In genomic region chr4:1042352-1043025, GRCh38 we compare ENCODE assay signal across 22 cellular contexts. TPM values are rescaled to one million over a fixed set of nuclear protein-coding genes. Genes with fewer than 3 reads are reported as not detected.
DNase-seq lines count a peak whose midpoint lies in the region; ATAC-seq, FAIRE-seq and TF ChIP-seq lines count a peak whose summit lies in the region.
"Had no signal": no experiment of that assay in that cellular context is flagged by ENCODE, and none has a peak within 500 bp of the region (broad histone marks: within the 10 kb centered on the region; RNA-seq: fewer than 3 reads in every experiment).

No MANE protein-coding gene starts in this region.

- H2AK5ac ChIP-seq in neuronal stem cell (ENCODE audit: low read depth, low read length), result peak overlapping the region; percentile 100

- DNase-seq in A549 (ENCODE audit: low read depth in 1 of 2, low spot score in 1 of 2), result no peak
- DNase-seq in H54 (ENCODE audit: insufficient read length, low spot score), result no peak
- no peak for DNase-seq in GM12878 (ENCODE audit: low read depth, low spot score)
- no peak for DNase-seq in neuronal stem cell (ENCODE audit: low spot score)
- DNase-seq in A673 (ENCODE audit: low spot score), result no peak
- DNase-seq in DMS79 treated with DMSO at 0.1 percent for 48 hours (lab: John Stamatoyannopoulos, UW), result no peak
- DNase-seq: activated CD4-positive, alpha-beta T cell treated with anti-CD3 and anti-CD28 coated beads for 4 hours; activated naive CD4-positive, alpha-beta T cell treated with anti-CD3 and anti-CD28 coated beads, Interleukin-2, amount 10 ng/mL, durations not matched to agents 7 days and 5 days; DMS153; effector CD8-positive, alpha-beta T cell; mesendoderm; NCI-H1048; NCI-H1694; NCI-H774; stimulated activated naive B cell treated with anti-CD40 and anti-IgM and Interleukin-4, amounts not matched to agents 10 μg/mL and 1 μg/mL and 100 μg/mL, for 72 hours; T1000; WERI-Rb-1 had no signal

- peak overlapping the region; percentile 95 for H4K91ac ChIP-seq in neuronal stem cell (ENCODE audit: low read depth, low read length, poor library complexity)

- H4K20me1 ChIP-seq in GM12878 (ENCODE audit: control insufficient read depth, insufficient read depth), result no peaks in the 10 kb centered on the region

- H3K23ac ChIP-seq in neuronal stem cell (ENCODE audit: low read depth, low read length, poor library complexity), result peak overlapping the region; percentile 95

- H3K4me2 ChIP-seq in A549 (peak overlapping the region; percentile 68), GM12878 (ENCODE audit: control insufficient read depth, insufficient read depth) (no peak overlapping the region), neuronal stem cell (ENCODE audit: insufficient read depth, low read length, poor library complexity, severe bottlenecking) (no peak overlapping the region)

- peak overlapping the region; percentile 100 for H2BK120ac ChIP-seq in neuronal stem cell (ENCODE audit: low read depth, low read length)

- no peaks in the 10 kb centered on the region for H3K27me3 ChIP-seq in GM12878 (replicated peaks in 1 of 2; ENCODE audit: control insufficient read depth in 2 of 2, insufficient read depth in 2 of 2, low read length in 1 of 2)
- no peaks in the 10 kb centered on the region for H3K27me3 ChIP-seq in neuronal stem cell (ENCODE audit: control insufficient read depth in 3 of 3, insufficient read depth in 3 of 3, low read depth in 1 of 3, low read length in 3 of 3)
- peaks cover 29% of the 10 kb centered on the region for H3K27me3 ChIP-seq in A673 (replicated peaks; ENCODE audit: insufficient read depth, low read depth, low read length, poor library complexity)
- H3K27me3 ChIP-seq: SJSA1 had no signal

- no peak for TF ChIP-seq CTCF in A549 (IDR thresholded peaks at IDR 0.05)
- no peak for TF ChIP-seq CTCF in GM12878 (IDR thresholded peaks at IDR 0.05 in 2 of 3, conservative IDR thresholded peaks at IDR 0.05 in 1 of 3; ENCODE audit: control insufficient read depth in 2 of 3, extremely low read depth in 1 of 3, insufficient read depth in 1 of 3, low read depth in 3 of 3, low read length in 3 of 3)
- no peak for TF ChIP-seq CTCF in A673 (conservative IDR thresholded peaks at IDR 0.05; ENCODE audit: low read depth, low read length)

- H2BK15ac ChIP-seq in neuronal stem cell (ENCODE audit: low read length), result peak overlapping the region; percentile 98

- POLR2A ChIA-PET in A549 (lab: Yijun Ruan, JAX), result no interaction called here
- POLR2A ChIA-PET in GM12878 (lab: Charles Lee), result no interaction called here
- POLR2A ChIA-PET in A673 (lab: Charles Lee; ENCODE audit: low non-redundant PET), result no interaction called here

- no peaks in the 10 kb centered on the region for H3K79me2 ChIP-seq in GM12878 (ENCODE audit: control insufficient read depth, insufficient read depth, low read length)

- peaks cover 2% of the 10 kb centered on the region for H3K79me1 ChIP-seq in neuronal stem cell (ENCODE audit: low read depth, low read length)

- TF ChIP-seq EP300 in A549 (IDR thresholded peaks at IDR 0.05), result no peak
- no peak for TF ChIP-seq EP300 in GM12878 (IDR thresholded peaks at IDR 0.05; ENCODE audit: borderline replicate concordance in 1 of 2, control insufficient read depth in 1 of 2, low read depth in 2 of 2, low read length in 2 of 2)

- H3K4me3 ChIP-seq in A549 (no peak overlapping the region), GM12878 (no peak overlapping the region), neuronal stem cell (ENCODE audit: low read length in 2 of 2) (peak overlapping the region in 1 of 2 donors; percentile 48), A673 (ENCODE audit: low read depth, low read length, poor library complexity, severe bottlenecking) (no peak overlapping the region)
- H3K4me3 ChIP-seq: BLaER1, SJSA1 had no signal

- no TSS peak for BruUV-seq in GM12878 (replicated peaks; lab: Mats Ljungman, UMichigan)
- no TSS peak for BruUV-seq in A673 (replicated peaks; lab: Mats Ljungman, UMichigan)

- H3K27ac ChIP-seq in A549 (peak overlapping the region; percentile 82 to 99; a peak in 5 of 6 replicates), GM12878 (ENCODE audit: control insufficient read depth, insufficient read depth) (no peak overlapping the region), neuronal stem cell (replicated peaks; ENCODE audit: low read length) (peak overlapping the region; percentile 98), A673 (ENCODE audit: low read depth, low read length, poor library complexity, severe bottlenecking) (no peak overlapping the region)
- H3K27ac ChIP-seq: BLaER1, suprapubic skin, WERI-Rb-1 had no signal

- 100% methylated on average over 3 of the region's 17 CpGs for WGBS in A549 (ENCODE audit: missing lambda C conversion rate)
- WGBS in GM12878 (ENCODE audit: insufficient coverage, insufficient replicate concordance, low lambda C conversion rate, missing lambda C conversion rate), result 66% methylated on average over 4 of the region's 17 CpGs
- WGBS in neuronal stem cell (ENCODE audit: extremely low coverage in 2 of 2, insufficient read length in 2 of 2, insufficient replicate concordance in 1 of 2), 2 donors, result 100% methylated on average over 6 of the region's 17 CpGs; no CpG with 5 or more reads in 1 of the 2 donors

- no peak for TF ChIP-seq POLR2A in A549 (IDR thresholded peaks at IDR 0.05; ENCODE audit: low read length)
- TF ChIP-seq POLR2A in H54 (IDR thresholded peaks at IDR 0.05; ENCODE audit: low read depth, low read length), result 0 out of 2 replicates have a peak, but pooled peaks have one; percentile 6
- no peak for TF ChIP-seq POLR2A in GM12878 (IDR thresholded peaks at IDR 0.05; ENCODE audit: low read depth, low read length)

- H3K14ac ChIP-seq in neuronal stem cell (ENCODE audit: low read length), result peak overlapping the region; percentile 98

- H3K36me3 ChIP-seq in GM12878 (ENCODE audit: control insufficient read depth in 2 of 2, insufficient read depth in 2 of 2, low read length in 1 of 2) (no peaks in the 10 kb centered on the region), neuronal stem cell (replicated peaks in 1 of 2; ENCODE audit: control insufficient read depth in 2 of 2, insufficient read depth in 2 of 2, low read length in 2 of 2) (no peaks in the 10 kb centered on the region), A673 (ENCODE audit: insufficient read depth, low read length, poor library complexity, severe bottlenecking) (no peaks in the 10 kb centered on the region)
- H3K36me3 ChIP-seq: BLaER1, SJSA1, suprapubic skin, WERI-Rb-1 had no signal

- RAD21 ChIA-PET in GM12878 (lab: Charles Lee; ENCODE audit: unreplicated experiment), result no interaction called here

- H2BK5ac ChIP-seq in neuronal stem cell (ENCODE audit: low read length), result peak overlapping the region; percentile 99

- H3K18ac ChIP-seq in neuronal stem cell (ENCODE audit: low read length), result peak overlapping the region; percentile 80

- H3K4ac ChIP-seq in neuronal stem cell (ENCODE audit: low read length), result peak overlapping the region; percentile 97

- H3K4me1 ChIP-seq in A549 (peaks cover 60% of the 10 kb centered on the region), GM12878 (ENCODE audit: control insufficient read depth, insufficient read depth, low read length) (no peaks in the 10 kb centered on the region), neuronal stem cell (ENCODE audit: control insufficient read depth in 2 of 2, insufficient read depth in 1 of 2, low read depth in 1 of 2, low read length in 2 of 2) (peaks cover 45 to 61% of the 10 kb centered on the region in 2 donors), A673 (ENCODE audit: insufficient read depth, low read length, poor library complexity, severe bottlenecking) (no peaks in the 10 kb centered on the region)

- peak overlapping the region; percentile 65 for H4K8ac ChIP-seq in neuronal stem cell (ENCODE audit: low read depth, low read length)

- FAIRE-seq in A549 (lab: Jason Lieb, UNC), result no peak
- no peak for FAIRE-seq in H54 (lab: Jason Lieb, UNC)
- no peak for FAIRE-seq in GM12878 (lab: Jason Lieb, UNC)

- H3K9me3 ChIP-seq in A549 (no peaks in the 10 kb centered on the region), GM12878 (replicated peaks; ENCODE audit: control insufficient read depth, insufficient read depth, low read length) (peaks cover 1% of the 10 kb centered on the region; the same call in 1 of the 3 replicates), neuronal stem cell (replicated peaks in 1 of 2; ENCODE audit: control insufficient read depth in 2 of 2, insufficient read depth in 1 of 2, low read depth in 1 of 2, low read length in 2 of 2) (no peaks in the 10 kb centered on the region), A673 (ENCODE audit: low read depth, low read length, poor library complexity, severe bottlenecking) (no peaks in the 10 kb centered on the region)
- H3K9me3 ChIP-seq: BLaER1, SJSA1, suprapubic skin had no signal

- H2BK12ac ChIP-seq in neuronal stem cell (ENCODE audit: low read length), result peak overlapping the region; percentile 94

- H3K9ac ChIP-seq in GM12878 (ENCODE audit: control insufficient read depth, insufficient read depth, low read length) (no peak overlapping the region), neuronal stem cell (ENCODE audit: low read depth, low read length, poor library complexity) (peak overlapping the region; percentile 70)
- H3K9ac ChIP-seq: BLaER1 had no signal

- SMC1A ChIA-PET in GM12878 (lab: Charles Lee; ENCODE audit: uncharacterized antibody, unreplicated experiment), result no interaction called here

- TF ChIP-seq RAD21 in A549 (conservative IDR thresholded peaks at IDR 0.05 in 1 of 2, IDR thresholded peaks at IDR 0.05 in 1 of 2) (no peak), GM12878 (IDR thresholded peaks at IDR 0.05; ENCODE audit: insufficient read depth, low read depth, low read length) (no peak)

- CTCF ChIA-PET in A549 (lab: Yijun Ruan, JAX) (no interaction called here), GM12878 (lab: Yijun Ruan, JAX) (no interaction called here), A673 (lab: Charles Lee) (no interaction called here)

- H2AFZ ChIP-seq in GM12878 (ENCODE audit: control insufficient read depth, low read depth, low read length) (no peak overlapping the region), neuronal stem cell (ENCODE audit: low read length) (no peak overlapping the region)

- in situ Hi-C loops in GM12878 (cut with MboI), result no loop called here

- ATAC-seq in A549, result no peak
- ATAC-seq in GM12878, result no peak
- ATAC-seq in HG03039 (IDR thresholded peaks at IDR 0.05; ENCODE audit: unreplicated experiment), result no peak
- ATAC-seq: left lobe of liver; stimulated activated naive B cell treated with anti-CD40 and anti-IgM and Interleukin-4, amounts not matched to agents 10 μg/mL and 1 μg/mL and 100 μg/mL, for 72 hours had no signal

- intact Hi-C loops in GM12878 (cut with micrococcal nuclease; ENCODE audit: unreplicated experiment), result no loop called here
- intact Hi-C loops in A673 (cut with micrococcal nuclease; ENCODE audit: unreplicated experiment), result no loop called here

RNA-seq across cellular contexts. Expression of gene FGFRL1, which starts 31.1 kb away (rescaled TPM):
- polyA plus RNA-seq in A549 (2011; rRNA removed), result 4.7 and 8.3 TPM in 2 replicates
- polyA plus RNA-seq in A549 (2012; cell fraction: cytosol; rRNA removed), result 26.5 and 32.6 TPM in 2 replicates
- polyA plus RNA-seq in A549 (2012; cell fraction: nucleus; rRNA removed), result 32.5 and 64.4 TPM in 2 replicates
- 11.2 to 11.4 TPM (median 11.2 TPM) in 3 replicates for polyA plus RNA-seq in A549 (2017; fragmentation: RNase III; extraction: RNeasy Plus Mini Kit Qiagen cat#74134 plus additional on column Dnase treatment)
- polyA minus RNA-seq in A549 (2011; rRNA and poly(A)+ RNA removed), result 40.2 and 49.5 TPM in 2 replicates
- 16.3 and 17.5 TPM in 2 replicates for total RNA-seq in GM12878 (2013; cell fraction: nucleolus; rRNA removed)
- total RNA-seq in GM12878 (2014; rRNA removed), result 0.34 and 0.38 TPM in 2 replicates
- total RNA-seq in GM12878 (2014; rRNA removed; fragmentation: Illumina TruSeq; extraction: Trizol), result 0.14 and 0.22 TPM in 2 replicates
- total RNA-seq in GM12878 (2021), result 0.97 and 1.1 TPM in 2 replicates
- 2.1 TPM for polyA plus RNA-seq in GM12878 (2011; ENCODE audit: low read depth)
- polyA plus RNA-seq in GM12878 (2011; rRNA removed), result 0.72 and 1.5 TPM in 2 replicates
- 4.0 and 4.5 TPM in 2 replicates for polyA plus RNA-seq in GM12878 (2011; cell fraction: cytosol; rRNA removed)
- 8.3 and 14.1 TPM in 2 replicates for polyA plus RNA-seq in GM12878 (2011; cell fraction: nucleus; rRNA removed)
- polyA plus RNA-seq in GM12878 (2012), result 3.0 and 4.0 TPM in 2 replicates
- polyA plus RNA-seq in GM12878 (2014; fragmentation: Illumina TruSeq; extraction: Trizol), result 0.05 and 0.24 TPM in 2 replicates
- under 1 TPM; 0.02 to 0.03 TPM for polyA plus RNA-seq in GM12878 (2014; fragmentation: Nextera tagmentation; extraction: Ambion mirVana)
- polyA plus RNA-seq in GM12878 (2014; rRNA removed), result 0.51 and 0.55 TPM in 2 replicates
- not detected for polyA plus RNA-seq in GM12878 (2016; fragmentation: Nextera tagmentation; extraction: Ambion mirVana)
- polyA minus RNA-seq in GM12878 (2011; rRNA and poly(A)+ RNA removed), result 13.5 and 27.6 TPM in 2 replicates
- polyA minus RNA-seq in GM12878 (2011; cell fraction: cytosol; rRNA and poly(A)+ RNA removed), result 2.0 and 2.1 TPM in 2 replicates
- polyA minus RNA-seq in GM12878 (2011; cell fraction: nucleus; rRNA and poly(A)+ RNA removed), result 4.0 and 8.0 TPM in 2 replicates
- 67.8 TPM for polyA plus RNA-seq in neuronal stem cell (2013, experiment 1 of 2)
- polyA plus RNA-seq in neuronal stem cell (2013, experiment 2 of 2), result 66.3 TPM
- 30.4 and 40.8 TPM in 2 replicates for total RNA-seq in A673 (2021)

RNA-seq across cellular contexts. Expression of gene SLC26A1, which starts 49.3 kb away (rescaled TPM):
- polyA plus RNA-seq in A549 (2011; rRNA removed) (0.09 and 0.23 TPM in 2 replicates), A549 (2017; fragmentation: RNase III; extraction: RNeasy Plus Mini Kit Qiagen cat#74134 plus additional on column Dnase treatment) (0.30 to 0.61 TPM (median 0.50 TPM) in 3 replicates), GM12878 (2011; rRNA removed) (0.12 TPM in 1 of 2 replicates, not detected in the other), GM12878 (2014; fragmentation: Illumina TruSeq; extraction: Trizol) (not detected in 2 replicates), GM12878 (2014; fragmentation: Nextera tagmentation; extraction: Ambion mirVana) (under 1 TPM in 1 of 2 experiments, not detected in 1; 0.05 TPM), GM12878 (2014; rRNA removed) (not detected in 2 replicates), GM12878 (2016; fragmentation: Nextera tagmentation; extraction: Ambion mirVana) (under 1 TPM; 0.83 to 0.96 TPM)
- polyA plus RNA-seq in A549 (2012; cell fraction: cytosol; rRNA removed), result 0.30 and 0.45 TPM in 2 replicates
- 1.3 and 1.7 TPM in 2 replicates for polyA plus RNA-seq in A549 (2012; cell fraction: nucleus; rRNA removed)
- polyA minus RNA-seq in A549 (2011; rRNA and poly(A)+ RNA removed), result 0.62 and 0.83 TPM in 2 replicates
- 0.23 and 0.32 TPM in 2 replicates for total RNA-seq in GM12878 (2013; cell fraction: nucleolus; rRNA removed)
- total RNA-seq in GM12878 (2014; rRNA removed) (0.28 TPM in 1 of 2 replicates, not detected in the other), GM12878 (2014; rRNA removed; fragmentation: Illumina TruSeq; extraction: Trizol) (not detected in 2 replicates), GM12878 (2021) (not detected in 2 replicates), A673 (2021) (0.22 and 0.30 TPM in 2 replicates)
- not detected for polyA plus RNA-seq in GM12878 (2011; ENCODE audit: low read depth)
- polyA plus RNA-seq in GM12878 (2011; cell fraction: cytosol; rRNA removed), result 0.07 TPM in 1 of 2 replicates, not detected in the other
- 0.22 TPM in 1 of 2 replicates, not detected in the other for polyA plus RNA-seq in GM12878 (2011; cell fraction: nucleus; rRNA removed)
- 0.42 and 0.72 TPM in 2 replicates for polyA plus RNA-seq in GM12878 (2012)
- not detected in 2 replicates for polyA minus RNA-seq in GM12878 (2011; rRNA and poly(A)+ RNA removed)
- not detected in 2 replicates for polyA minus RNA-seq in GM12878 (2011; cell fraction: cytosol; rRNA and poly(A)+ RNA removed)
- polyA minus RNA-seq in GM12878 (2011; cell fraction: nucleus; rRNA and poly(A)+ RNA removed), result not detected in 2 replicates
- 0.13 TPM for polyA plus RNA-seq in neuronal stem cell (2013, experiment 1 of 2)
- 0.15 TPM for polyA plus RNA-seq in neuronal stem cell (2013, experiment 2 of 2)
- total RNA-seq: SJSA1 had no signal

RNA-seq across cellular contexts. Expression of gene IDUA, which starts 55.6 kb away (rescaled TPM):
- polyA plus RNA-seq in A549 (2011; rRNA removed) (3.1 and 4.2 TPM in 2 replicates), A549 (2017; fragmentation: RNase III; extraction: RNeasy Plus Mini Kit Qiagen cat#74134 plus additional on column Dnase treatment) (13.9 to 19.4 TPM (median 19.2 TPM) in 3 replicates), GM12878 (2011; rRNA removed) (0.37 and 1.2 TPM in 2 replicates), GM12878 (2014; fragmentation: Illumina TruSeq; extraction: Trizol) (0.24 TPM in 1 of 2 replicates, not detected in the other), GM12878 (2014; fragmentation: Nextera tagmentation; extraction: Ambion mirVana) (under 1 TPM in 1 of 2 experiments, not detected in 1; 0.05 TPM), GM12878 (2014; rRNA removed) (5.8 and 6.3 TPM in 2 replicates), GM12878 (2016; fragmentation: Nextera tagmentation; extraction: Ambion mirVana) (1 to 10 TPM; 1.4 TPM)
- 3.0 and 4.1 TPM in 2 replicates for polyA plus RNA-seq in A549 (2012; cell fraction: cytosol; rRNA removed)
- polyA plus RNA-seq in A549 (2012; cell fraction: nucleus; rRNA removed), result 65.6 and 96.4 TPM in 2 replicates
- 3.0 and 4.0 TPM in 2 replicates for polyA minus RNA-seq in A549 (2011; rRNA and poly(A)+ RNA removed)
- 21.8 and 23.4 TPM in 2 replicates for total RNA-seq in GM12878 (2013; cell fraction: nucleolus; rRNA removed)
- total RNA-seq in GM12878 (2014; rRNA removed) (2.4 and 5.4 TPM in 2 replicates), GM12878 (2014; rRNA removed; fragmentation: Illumina TruSeq; extraction: Trizol) (0.23 and 0.76 TPM in 2 replicates), GM12878 (2021) (5.7 and 7.6 TPM in 2 replicates), A673 (2021) (12.0 and 12.3 TPM in 2 replicates)
- 1.2 TPM for polyA plus RNA-seq in GM12878 (2011; ENCODE audit: low read depth)
- polyA plus RNA-seq in GM12878 (2011; cell fraction: cytosol; rRNA removed), result 0.69 and 1.7 TPM in 2 replicates
- 39.0 and 44.5 TPM in 2 replicates for polyA plus RNA-seq in GM12878 (2011; cell fraction: nucleus; rRNA removed)
- 4.6 and 5.6 TPM in 2 replicates for polyA plus RNA-seq in GM12878 (2012)
- 1.0 TPM in 1 of 2 replicates, not detected in the other for polyA minus RNA-seq in GM12878 (2011; rRNA and poly(A)+ RNA removed)
- 1.8 and 4.0 TPM in 2 replicates for polyA minus RNA-seq in GM12878 (2011; cell fraction: cytosol; rRNA and poly(A)+ RNA removed)
- 6.5 and 11.9 TPM in 2 replicates for polyA minus RNA-seq in GM12878 (2011; cell fraction: nucleus; rRNA and poly(A)+ RNA removed)
- 6.9 TPM for polyA plus RNA-seq in neuronal stem cell (2013, experiment 1 of 2)
- 5.7 TPM for polyA plus RNA-seq in neuronal stem cell (2013, experiment 2 of 2)

Comparison
In these comparisons a context has a peak if more than half of its experiments do, and no peak if none do; other contexts are left out.
1. H3K27ac ChIP-seq: peak in A549 (2 of 2) and neuronal stem cell (single experiment); none in GM12878 (single experiment) and A673 (single experiment).
2. Of the 24 proteins assayed by ChIP-seq in both GM12878 and A549: peak only in GM12878: BCL3; only in A549: none; in both: none; in neither: 23.